Comparison of ENCODE assay signal across 22 cellular contexts in genomic region chr1:15029786-15030185, GRCh38.
"Had no signal": no experiment of that assay in that cellular context is flagged by ENCODE, and none has a peak within 500 bp of the region (broad histone marks: within the 10 kb centered on the region; RNA-seq: fewer than 3 reads in every experiment).

No MANE protein-coding gene starts in this region.

- ATAC-seq: activated CD8-positive, alpha-beta T cell treated with anti-CD3 and anti-CD28 coated beads for 36 hours; esophagus mucosa; heart left ventricle; naive thymus-derived CD4-positive, alpha-beta T cell; right cardiac atrium; stimulated activated naive B cell treated with anti-CD40 and anti-IgM and Interleukin-4, amounts not matched to agents 10 μg/mL and 1 μg/mL and 100 μg/mL, for 72 hours had no signal

- H3K4me3 ChIP-seq: breast epithelium, heart left ventricle, suprapubic skin, tibial nerve had no signal

- DNase-seq: activated B cell treated with CpG ODN at 0.5 μM for 24 hours; activated CD4-positive, alpha-beta T cell treated with anti-CD3 and anti-CD28 coated beads, Interleukin-2, amount 50 U/mL, for 1 hour; activated CD8-positive, alpha-beta T cell treated with anti-CD3 and anti-CD28 coated beads for 36 hours; activated T-cell treated with anti-CD3 and anti-CD28 coated beads, Interleukin-2, amount 50 U/mL, for 48 hours; central memory CD4-positive, alpha-beta T cell; endodermal cell; foreskin fibroblast; heart left ventricle; hypothalamus; left ventricle myocardium superior; midbrain; naive thymus-derived CD4-positive, alpha-beta T cell; nucleus accumbens; stimulated activated CD4-positive, alpha-beta T cell treated with anti-CD3 and anti-CD28 coated beads, Interleukin-15, amount 100 ng/mL, for 24 hours; stimulated activated CD4-positive, alpha-beta T cell treated with anti-CD3 and anti-CD28 coated beads, Interleukin-2, amount 100 ng/mL, for 24 hours; stimulated activated naive B cell treated with anti-CD40 and anti-IgM and Interleukin-4, amounts not matched to agents 10 μg/mL and 1 μg/mL and 100 μg/mL, for 72 hours had no signal

- H3K9ac ChIP-seq: parathyroid adenoma had no signal

- H3K27ac ChIP-seq: heart left ventricle, parathyroid adenoma, suprapubic skin had no signal

- H3K4me1 ChIP-seq: tibial nerve had no signal

- H3K27me3 ChIP-seq: breast epithelium, suprapubic skin, tibial nerve had no signal

- H3K9me3 ChIP-seq: breast epithelium, heart left ventricle, suprapubic skin had no signal

- H3K79me2 ChIP-seq: parathyroid adenoma had no signal

- H2AFZ ChIP-seq: parathyroid adenoma had no signal

- H3K36me3 ChIP-seq: breast epithelium, heart left ventricle, suprapubic skin had no signal
